In genomic region chr9:136644593-136645342, GRCh38 we compare ENCODE assay signal across 1 cellular context.
TF ChIP-seq lines count a peak whose summit lies in the region.

No MANE protein-coding gene starts in this region.

TF ChIP-seq in H1, 55 proteins besides CTCF, POLR2A, EP300 and RAD21:
- TF ChIP-seq TAF7 (optimal IDR thresholded peaks at IDR 0.05; ENCODE audit: borderline replicate concordance, low read depth, low read length) (peak; percentile 27), HDAC6 (IDR thresholded peaks at IDR 0.05; ENCODE audit: low read depth, low read length) (no peak), CTBP2 (IDR thresholded peaks at IDR 0.05; ENCODE audit: borderline replicate concordance, insufficient read depth, insufficient read length, low read length) (peak; percentile 30)
